Comparison of ENCODE assay signal across 1 cellular context in the genomic region with DNA sequence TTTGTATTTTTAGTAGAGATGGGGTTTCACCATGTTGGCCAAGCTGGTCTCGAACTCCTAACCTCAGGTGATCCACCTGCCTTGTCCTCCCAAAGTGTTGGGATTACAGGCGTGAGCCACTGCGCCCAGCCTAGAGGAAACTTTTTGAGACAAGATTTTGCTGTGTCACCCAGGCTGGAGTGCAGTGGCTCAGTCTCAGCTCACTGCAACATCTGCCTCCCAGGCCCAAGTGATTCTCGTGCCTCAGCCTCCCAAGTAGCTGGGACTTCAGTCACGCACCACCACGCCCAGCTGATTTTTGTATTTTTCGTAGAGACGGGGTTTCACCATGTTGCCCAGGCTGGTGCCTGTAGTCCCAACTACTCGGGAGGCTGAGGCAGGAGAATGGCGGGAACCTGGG. TPM values are rescaled to one million over a fixed set of nuclear protein-coding genes. Genes with fewer than 3 reads are reported as not detected.
"Had no signal": no experiment of that assay in that cellular context is flagged by ENCODE, and none has a peak within 500 bp of the region (broad histone marks: within the 10 kb centered on the region; RNA-seq: fewer than 3 reads in every experiment).

No MANE protein-coding gene starts in this region.

RNA-seq across cellular contexts. Expression of gene SHISA4, which starts 49.6 kb away (rescaled TPM):
- total RNA-seq: activated naive CD8-positive, alpha-beta T cell treated with anti-CD3 and anti-CD28 coated beads for 36 hours had no signal
